1 cellular context compared by ENCODE assay signal in genomic region chr19:4581381-4582111, GRCh38.
TF ChIP-seq lines count a peak whose summit lies in the region.

No MANE protein-coding gene starts in this region.

TF ChIP-seq in HEK293, 187 proteins besides CTCF, POLR2A, EP300 and RAD21 (continued from another document):
- TF ChIP-seq ZBTB1 (tag by site-specific recombination; IDR thresholded peaks at IDR 0.05) (no peak), ZBTB11 (tag by site-specific recombination; conservative IDR thresholded peaks at IDR 0.05; ENCODE audit: low read depth) (no peak), ZBTB26 (tag by site-specific recombination; optimal IDR thresholded peaks at IDR 0.05) (peak; percentile 37), ZNF529 (tag by site-specific recombination; IDR thresholded peaks at IDR 0.05; ENCODE audit: insufficient replicate concordance) (no peak), ZSCAN16 (tag by site-specific recombination; IDR thresholded peaks at IDR 0.05) (no peak), ZFHX2 (tag by site-specific recombination; conservative IDR thresholded peaks at IDR 0.05) (peak; percentile 39; the same call in 1 of the 2 replicates), ZSCAN30 (tag by site-specific recombination; IDR thresholded peaks at IDR 0.05) (no peak), GLI4 (tag by site-specific recombination; IDR thresholded peaks at IDR 0.05) (no peak), ZNF354C (tag by site-specific recombination; IDR thresholded peaks at IDR 0.05; ENCODE audit: borderline replicate concordance, low read depth) (no peak), ZNF776 (tag by site-specific recombination; IDR thresholded peaks at IDR 0.05; ENCODE audit: borderline replicate concordance) (no peak), ZNF10 (tag by site-specific recombination; IDR thresholded peaks at IDR 0.05) (no peak), KLF8 (tag by site-specific recombination; IDR thresholded peaks at IDR 0.05) (peak; percentile 47), GLIS1 (tag by site-specific recombination; IDR thresholded peaks at IDR 0.05) (peak; percentile 66), ZNF335 (tag by site-specific recombination; conservative IDR thresholded peaks at IDR 0.05) (0 out of 2 replicates have a peak, but pooled peaks have one; percentile 11), EGR2 (tag by site-specific recombination; IDR thresholded peaks at IDR 0.05; ENCODE audit: low read depth) (peak; percentile 63), ZNF48 (tag by site-specific recombination; IDR thresholded peaks at IDR 0.05) (no peak), KLF16 (tag by site-specific recombination; IDR thresholded peaks at IDR 0.05) (0 out of 2 replicates have a peak, but pooled peaks have one; percentile 41), ATF2 (tag by site-specific recombination; IDR thresholded peaks at IDR 0.05; ENCODE audit: low read depth) (no peak), GLIS2 (tag by site-specific recombination; IDR thresholded peaks at IDR 0.05) (peak; percentile 74)
- TF ChIP-seq, protein P1, sequence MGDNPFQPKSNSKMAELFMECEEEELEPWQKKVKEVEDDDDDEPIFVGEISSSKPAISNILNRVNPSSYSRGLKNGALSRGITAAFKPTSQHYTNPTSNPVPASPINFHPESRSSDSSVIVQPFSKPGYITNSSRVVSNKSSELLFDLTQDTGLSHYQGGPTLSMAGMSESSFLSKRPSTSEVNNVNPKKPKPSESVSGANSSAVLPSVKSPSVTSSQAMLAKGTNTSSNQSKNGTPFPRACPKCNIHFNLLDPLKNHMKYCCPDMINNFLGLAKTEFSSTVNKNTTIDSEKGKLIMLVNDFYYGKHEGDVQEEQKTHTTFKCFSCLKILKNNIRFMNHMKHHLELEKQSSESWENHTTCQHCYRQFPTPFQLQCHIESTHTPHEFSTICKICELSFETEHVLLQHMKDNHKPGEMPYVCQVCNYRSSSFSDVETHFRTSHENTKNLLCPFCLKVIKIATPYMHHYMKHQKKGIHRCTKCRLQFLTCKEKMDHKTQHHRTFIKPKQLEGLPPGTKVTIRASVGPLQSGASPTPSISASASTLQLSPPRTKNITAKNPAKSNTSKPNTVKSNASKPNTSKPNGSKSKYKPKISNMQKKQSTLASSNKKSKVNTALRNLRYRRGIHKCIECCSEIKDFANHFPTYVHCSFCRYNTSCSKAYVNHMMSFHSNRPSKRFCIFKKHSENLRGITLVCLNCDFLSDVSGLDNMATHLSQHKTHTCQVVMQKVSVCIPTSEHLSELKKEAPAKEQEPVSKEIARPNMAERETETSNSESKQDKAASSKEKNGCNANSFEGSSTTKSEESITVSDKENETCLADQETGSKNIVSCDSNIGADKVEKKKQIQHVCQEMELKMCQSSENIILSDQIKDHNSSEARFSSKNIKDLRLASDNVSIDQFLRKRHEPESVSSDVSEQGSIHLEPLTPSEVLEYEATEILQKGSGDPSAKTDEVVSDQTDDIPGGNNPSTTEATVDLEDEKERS (tag by site-specific recombination; IDR thresholded peaks at IDR 0.05) = no peak
- TF ChIP-seq, protein P2, sequence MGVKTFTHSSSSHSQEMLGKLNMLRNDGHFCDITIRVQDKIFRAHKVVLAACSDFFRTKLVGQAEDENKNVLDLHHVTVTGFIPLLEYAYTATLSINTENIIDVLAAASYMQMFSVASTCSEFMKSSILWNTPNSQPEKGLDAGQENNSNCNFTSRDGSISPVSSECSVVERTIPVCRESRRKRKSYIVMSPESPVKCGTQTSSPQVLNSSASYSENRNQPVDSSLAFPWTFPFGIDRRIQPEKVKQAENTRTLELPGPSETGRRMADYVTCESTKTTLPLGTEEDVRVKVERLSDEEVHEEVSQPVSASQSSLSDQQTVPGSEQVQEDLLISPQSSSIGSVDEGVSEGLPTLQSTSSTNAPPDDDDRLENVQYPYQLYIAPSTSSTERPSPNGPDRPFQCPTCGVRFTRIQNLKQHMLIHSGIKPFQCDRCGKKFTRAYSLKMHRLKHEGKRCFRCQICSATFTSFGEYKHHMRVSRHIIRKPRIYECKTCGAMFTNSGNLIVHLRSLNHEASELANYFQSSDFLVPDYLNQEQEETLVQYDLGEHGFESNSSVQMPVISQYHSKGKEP (tag by site-specific recombination; IDR thresholded peaks at IDR 0.05) = no peak
- TF ChIP-seq, protein P3, sequence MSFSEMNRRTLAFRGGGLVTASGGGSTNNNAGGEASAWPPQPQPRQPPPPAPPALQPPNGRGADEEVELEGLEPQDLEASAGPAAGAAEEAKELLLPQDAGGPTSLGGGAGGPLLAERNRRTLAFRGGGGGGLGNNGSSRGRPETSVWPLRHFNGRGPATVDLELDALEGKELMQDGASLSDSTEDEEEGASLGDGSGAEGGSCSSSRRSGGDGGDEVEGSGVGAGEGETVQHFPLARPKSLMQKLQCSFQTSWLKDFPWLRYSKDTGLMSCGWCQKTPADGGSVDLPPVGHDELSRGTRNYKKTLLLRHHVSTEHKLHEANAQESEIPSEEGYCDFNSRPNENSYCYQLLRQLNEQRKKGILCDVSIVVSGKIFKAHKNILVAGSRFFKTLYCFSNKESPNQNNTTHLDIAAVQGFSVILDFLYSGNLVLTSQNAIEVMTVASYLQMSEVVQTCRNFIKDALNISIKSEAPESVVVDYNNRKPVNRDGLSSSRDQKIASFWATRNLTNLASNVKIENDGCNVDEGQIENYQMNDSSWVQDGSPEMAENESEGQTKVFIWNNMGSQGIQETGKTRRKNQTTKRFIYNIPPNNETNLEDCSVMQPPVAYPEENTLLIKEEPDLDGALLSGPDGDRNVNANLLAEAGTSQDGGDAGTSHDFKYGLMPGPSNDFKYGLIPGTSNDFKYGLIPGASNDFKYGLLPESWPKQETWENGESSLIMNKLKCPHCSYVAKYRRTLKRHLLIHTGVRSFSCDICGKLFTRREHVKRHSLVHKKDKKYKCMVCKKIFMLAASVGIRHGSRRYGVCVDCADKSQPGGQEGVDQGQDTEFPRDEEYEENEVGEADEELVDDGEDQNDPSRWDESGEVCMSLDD (tag by site-specific recombination; IDR thresholded peaks at IDR 0.05) = peak; percentile 86
